Comparison of ENCODE assay signal across 9 cellular contexts in genomic region chr14:68628605-68629310, GRCh38.
DNase-seq lines count a peak whose midpoint lies in the region; ATAC-seq and TF ChIP-seq lines count a peak whose summit lies in the region.
"Had no signal": no experiment of that assay in that cellular context is flagged by ENCODE, and none has a peak within 500 bp of the region (broad histone marks: within the 10 kb centered on the region; RNA-seq: fewer than 3 reads in every experiment).

No MANE protein-coding gene starts in this region.

- H3K9me3 Mint-ChIP-seq in mesothelial cell of epicardium: no peaks in the 10 kb centered on the region

- peak overlapping the region; percentile 58 for H3K4me3 Mint-ChIP-seq in mesothelial cell of epicardium

- H3K4me3 ChIP-seq in upper lobe of right lung: peak overlapping the region; percentile 39

- no peaks in the 10 kb centered on the region for H3K27me3 Mint-ChIP-seq in mesothelial cell of epicardium (ENCODE audit: low read depth)

- no peaks in the 10 kb centered on the region for H3K9me3 ChIP-seq in upper lobe of right lung

- H3K4me1 ChIP-seq in upper lobe of right lung: peaks cover 23% of the 10 kb centered on the region

- no peaks in the 10 kb centered on the region for H3K36me3 ChIP-seq in upper lobe of right lung

- no peaks in the 10 kb centered on the region for H3K36me3 Mint-ChIP-seq in mesothelial cell of epicardium

- H3K27ac Mint-ChIP-seq in mesothelial cell of epicardium: peak overlapping the region; percentile 99

- intact Hi-C loops in Right ventricle myocardium inferior (cut with DNase I) (loop anchor here (5.0 kb wide), 2 partner anchors 39 to 81 kb away; no protein-coding TSS in a partner anchor), cardiac septum (cut with DNase I) (no loop called here), upper lobe of right lung (cut with DNase I) (no loop called here), posterior cingulate gyrus (cut with DNase I) (no loop called here)

- ATAC-seq in Right ventricle myocardium inferior (no peak), upper lobe of right lung (peak; percentile 70)

- H3K4me1 Mint-ChIP-seq in mesothelial cell of epicardium: peaks cover 80% of the 10 kb centered on the region

- peak overlapping the region; percentile 79 for H3K27ac ChIP-seq in upper lobe of right lung
- H3K27ac ChIP-seq: C4-2B had no signal

- no peak for TF ChIP-seq CTCF in mesothelial cell of epicardium (IDR thresholded peaks at IDR 0.05; ENCODE audit: unreplicated experiment)
- TF ChIP-seq CTCF in upper lobe of right lung (IDR thresholded peaks at IDR 0.05): no peak

- no peaks in the 10 kb centered on the region for H3K27me3 ChIP-seq in upper lobe of right lung

- peak; percentile 63 for DNase-seq in Right ventricle myocardium inferior (ENCODE audit: missing footprints)
- no peak for DNase-seq in cardiac septum (ENCODE audit: low spot score)
- peak; percentile 45 for DNase-seq in central memory CD4-positive, alpha-beta T cell
- peak; percentile 47 to 74 for DNase-seq in mesothelial cell of epicardium (ENCODE audit: low spot score in 2 of 2, unreplicated experiment in 2 of 2)
- peak; percentile 79 for DNase-seq in upper lobe of right lung
- no peak for DNase-seq in epidermal melanocyte (ENCODE audit: insufficient read length, low spot score)
- no peak for DNase-seq in NCI-H345 (lab: John Stamatoyannopoulos, UW)
- no peak for DNase-seq in posterior cingulate gyrus

Comparison
In these comparisons a context has a peak if more than half of its experiments do, and no peak if none do; other contexts are left out.
1. DNase-seq: peak in Right ventricle myocardium inferior (single experiment), central memory CD4-positive, alpha-beta T cell (single experiment), mesothelial cell of epicardium (2 of 2) and upper lobe of right lung (single experiment); none in cardiac septum (single experiment), epidermal melanocyte (single experiment), NCI-H345 (single experiment) and posterior cingulate gyrus (0 of 10).